Comparison of ENCODE assay signal across 17 cellular contexts in the genomic region with DNA sequence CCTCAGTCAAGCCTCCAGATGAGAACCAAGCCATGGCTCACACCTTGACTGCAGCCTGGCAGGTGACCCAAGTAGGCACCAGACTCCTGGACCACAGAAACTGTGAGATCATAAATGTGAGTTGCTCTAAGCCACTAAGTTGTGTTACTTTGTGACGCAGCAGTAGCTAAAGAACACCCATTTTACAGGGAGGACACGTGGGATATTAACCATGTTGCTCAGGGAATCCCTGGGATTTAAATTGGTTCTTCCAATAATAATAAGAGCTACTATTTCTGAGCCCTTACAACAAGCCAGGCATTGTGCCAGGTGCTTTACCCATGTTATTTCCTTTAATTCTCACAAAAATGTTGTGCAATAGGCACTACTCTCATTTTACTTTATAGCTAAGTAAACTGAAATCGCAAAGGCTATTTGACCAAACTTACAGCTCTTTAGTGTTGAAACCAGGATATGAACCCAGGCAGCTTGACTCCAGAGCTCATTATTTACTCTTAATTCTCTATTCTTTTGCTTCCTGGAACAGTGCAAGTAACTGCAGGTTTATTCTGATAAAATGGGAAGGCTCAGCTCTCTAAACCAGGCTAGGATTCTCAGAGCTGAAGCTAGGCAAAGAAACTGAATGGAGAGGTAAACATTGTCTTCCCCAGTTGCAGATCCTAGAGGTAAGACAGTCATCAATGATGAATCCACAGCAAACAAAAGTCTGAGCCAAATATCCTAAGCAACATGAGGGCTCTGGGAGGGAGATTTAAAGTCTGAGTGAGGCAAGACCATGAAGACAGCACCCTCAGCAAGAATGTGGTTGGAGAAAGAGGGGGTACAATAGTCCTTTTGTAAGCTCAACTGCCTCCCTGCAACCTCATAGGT.
DNase-seq lines count a peak whose midpoint lies in the region; ATAC-seq and TF ChIP-seq lines count a peak whose summit lies in the region.
"Had no signal": no experiment of that assay in that cellular context is flagged by ENCODE, and none has a peak within 500 bp of the region (broad histone marks: within the 10 kb centered on the region; RNA-seq: fewer than 3 reads in every experiment).

No MANE protein-coding gene starts in this region.

- intact Hi-C loops in thyroid gland (cut with DNase I) (no loop called here), posterior cingulate gyrus (cut with DNase I) (no loop called here)

- H3K4me1 Mint-ChIP-seq in effector memory CD8-positive, alpha-beta T cell (ENCODE audit: low read depth in 2 of 2), result no peaks in the 10 kb centered on the region

- no peak for TF ChIP-seq POLR2A in thyroid gland (IDR thresholded peaks at IDR 0.05)

- H3K27ac Mint-ChIP-seq in effector memory CD8-positive, alpha-beta T cell, result no peak overlapping the region
- H3K27ac Mint-ChIP-seq: activated CD4-positive, alpha-beta T cell treated with anti-CD3 and anti-CD28 coated beads for 36 hours had no signal

- DNase-seq in DMS153 (lab: John Stamatoyannopoulos, UW) (peak; percentile 77), NCI-H69 (lab: John Stamatoyannopoulos, UW) (peak; percentile 17), fibroblast of gingiva (ENCODE audit: low read depth) (peak; percentile 3), thyroid gland (no peak), posterior cingulate gyrus (no peak), SW 1271 (lab: John Stamatoyannopoulos, UW) (no peak)
- DNase-seq in effector memory CD8-positive, alpha-beta T cell, result no peak
- DNase-seq: activated CD8-positive, alpha-beta memory T cell treated with anti-CD3 and anti-CD28 coated beads, Interleukin-2, amount 50 U/mL, for 4 hours; EL; NCI-H1694; OCI-M1 had no signal

- 52 to 68% methylated on average over 3 of the region's 3 CpGs for WGBS in thyroid gland, 2 donors

- no peak for ATAC-seq in effector memory CD8-positive, alpha-beta T cell (replicated peaks)
- ATAC-seq: HCT116 had no signal

- no peaks in the 10 kb centered on the region for H3K27me3 ChIP-seq in parathyroid adenoma (ENCODE audit: control insufficient read depth, insufficient read depth, low read length)
- no peaks in the 10 kb centered on the region for H3K27me3 ChIP-seq in thyroid gland

- H3K27me3 Mint-ChIP-seq in effector memory CD8-positive, alpha-beta T cell, result no peaks in the 10 kb centered on the region
- H3K27me3 Mint-ChIP-seq: activated CD4-positive, alpha-beta T cell treated with anti-CD3 and anti-CD28 coated beads for 36 hours had no signal

- H3K27ac ChIP-seq in parathyroid adenoma (peak overlapping the region; percentile 72), thyroid gland (no peak overlapping the region)
- H3K27ac ChIP-seq: coronary artery, SK-N-MC had no signal

- H3K36me3 ChIP-seq in parathyroid adenoma (ENCODE audit: control insufficient read depth, insufficient read depth, low read length) (no peaks in the 10 kb centered on the region), thyroid gland (no peaks in the 10 kb centered on the region)

- H3K4me1 ChIP-seq in parathyroid adenoma (peaks cover 34% of the 10 kb centered on the region), thyroid gland (no peaks in the 10 kb centered on the region)

- H3K9ac ChIP-seq in parathyroid adenoma, result no peak overlapping the region

- TF ChIP-seq CTCF in parathyroid adenoma (IDR thresholded peaks at IDR 0.05) (no peak), thyroid gland (IDR thresholded peaks at IDR 0.05) (no peak)

- H3K36me3 Mint-ChIP-seq in effector memory CD8-positive, alpha-beta T cell (ENCODE audit: insufficient read depth), result no peaks in the 10 kb centered on the region

- H3K9me3 Mint-ChIP-seq in effector memory CD8-positive, alpha-beta T cell, result no peaks in the 10 kb centered on the region
- H3K9me3 Mint-ChIP-seq: neural crest cell had no signal

- H3K9me3 ChIP-seq in parathyroid adenoma (ENCODE audit: control insufficient read depth, low read length) (no peaks in the 10 kb centered on the region), thyroid gland (no peaks in the 10 kb centered on the region)

- no peak overlapping the region for H3K4me2 ChIP-seq in parathyroid adenoma (ENCODE audit: low read length)

- H3K79me2 ChIP-seq in parathyroid adenoma, result no peaks in the 10 kb centered on the region

- H3K4me3 Mint-ChIP-seq in effector memory CD8-positive, alpha-beta T cell, result no peak overlapping the region
- H3K4me3 Mint-ChIP-seq: activated CD4-positive, alpha-beta T cell treated with anti-CD3 and anti-CD28 coated beads for 36 hours; neural crest cell had no signal

- no peak overlapping the region for H3K4me3 ChIP-seq in parathyroid adenoma (ENCODE audit: low read depth, low read length)
- no peak overlapping the region for H3K4me3 ChIP-seq in thyroid gland (replicated peaks in 1 of 3)
- H3K4me3 ChIP-seq: coronary artery, SK-N-MC had no signal

- H2AFZ ChIP-seq in parathyroid adenoma, result peak overlapping the region; percentile 28

Comparison
In these comparisons a context has a peak if more than half of its experiments do, and no peak if none do; other contexts are left out.
1. DNase-seq: peak in DMS153 (single experiment), NCI-H69 (single experiment) and fibroblast of gingiva (single experiment); none in thyroid gland (0 of 2), effector memory CD8-positive, alpha-beta T cell (0 of 3), posterior cingulate gyrus (0 of 10) and SW 1271 (0 of 2).